In the genomic region with DNA sequence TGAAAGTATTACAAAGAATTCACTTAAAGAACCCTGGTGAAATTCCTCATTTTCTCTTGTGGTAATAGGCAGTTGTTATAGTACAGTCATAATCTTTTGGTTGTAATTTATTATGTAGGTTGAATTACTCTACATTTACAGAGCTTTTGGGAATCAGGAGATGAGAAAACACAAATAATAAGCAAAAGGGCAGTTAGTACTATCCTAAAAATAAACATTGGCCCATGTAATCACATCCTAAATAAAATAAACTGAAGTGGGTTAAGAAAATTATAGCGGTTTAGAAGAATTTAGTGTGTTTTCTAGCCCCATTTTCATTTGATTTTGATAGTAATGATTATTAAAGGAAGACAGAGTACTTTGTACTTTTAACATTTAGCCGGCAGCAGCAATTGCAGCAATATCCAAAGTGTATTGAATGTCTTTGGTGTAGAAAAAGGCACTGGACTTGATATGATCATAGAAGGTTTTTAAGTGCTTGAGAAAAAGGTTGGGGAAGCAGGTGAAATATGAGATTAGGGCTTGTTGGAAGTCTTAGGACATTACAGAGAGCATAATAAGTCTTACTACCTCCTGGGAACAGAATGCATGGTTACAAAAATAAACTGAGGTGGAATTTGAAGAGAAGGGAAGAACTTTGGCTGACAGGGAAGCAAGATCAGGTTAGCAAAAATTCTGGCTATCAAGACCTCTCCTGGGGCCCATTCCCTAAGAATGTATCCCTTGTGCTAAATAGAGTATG, we compare ENCODE assay signal across 20 cellular contexts.
A peak's percentile ranks its signal among the peaks of the same experiment; 100 is the strongest.
DNase-seq lines count a peak whose midpoint lies in the region; ATAC-seq and TF ChIP-seq lines count a peak whose summit lies in the region.
"Had no signal": no experiment of that assay in that cellular context is flagged by ENCODE, and none has a peak within 500 bp of the region (broad histone marks: within the 10 kb centered on the region; RNA-seq: fewer than 3 reads in every experiment).

No MANE protein-coding gene starts in this region.

- H3K27me3 ChIP-seq in CD4-positive, CD25-positive, alpha-beta regulatory T cell (ENCODE audit: control insufficient read depth, insufficient read depth, low read length) = no peaks in the 10 kb centered on the region
- no peaks in the 10 kb centered on the region for H3K27me3 ChIP-seq in IMR-90 (ENCODE audit: control insufficient read depth, insufficient read depth, low read length)
- H3K27me3 ChIP-seq: transverse colon had no signal

- intact Hi-C loops in IMR-90 (cut with micrococcal nuclease) = no loop called here

- H4K8ac ChIP-seq in IMR-90 (ENCODE audit: low read depth in 2 of 2, low read length in 2 of 2) = no peak overlapping the region

- H3K4me1 ChIP-seq in CD4-positive, CD25-positive, alpha-beta regulatory T cell (ENCODE audit: control insufficient read depth, insufficient read depth, low read length, poor library complexity, severe bottlenecking) = peaks cover 35% of the 10 kb centered on the region
- peaks cover 11% of the 10 kb centered on the region; the same call in 1 of the 2 replicates for H3K4me1 ChIP-seq in IMR-90 (ENCODE audit: control insufficient read depth, insufficient read depth, low read length)

- H3K4ac ChIP-seq in IMR-90 (ENCODE audit: low read depth, low read length) = no peak overlapping the region

- peaks cover 22 to 50% (median 41%) of the 10 kb centered on the region in 4 donors for H3K4me1 Mint-ChIP-seq in CD4-positive, CD25-positive, alpha-beta regulatory T cell
- peaks cover 14 to 29% of the 10 kb centered on the region in 2 donors for H3K4me1 Mint-ChIP-seq in stimulated activated naive B cell treated with anti-CD40 and anti-IgM and Interleukin-4, amounts not matched to agents 10 μg/mL and 1 μg/mL and 100 μg/mL, for 72 hours

- peak overlapping the region; percentile 37 for H3K27ac ChIP-seq in CD4-positive, CD25-positive, alpha-beta regulatory T cell (ENCODE audit: insufficient read depth, low read length, poor library complexity, severe bottlenecking)
- no peak overlapping the region for H3K27ac ChIP-seq in IMR-90 (ENCODE audit: insufficient read depth, low read length)
- H3K27ac ChIP-seq in coronary artery = peak overlapping the region in 1 of 2 donors; percentile 1

- peaks cover 0 to under 1% (median 0%) of the 10 kb centered on the region in 7 donors for H3K9me3 Mint-ChIP-seq in CD4-positive, CD25-positive, alpha-beta regulatory T cell
- peaks cover 0 to 2% of the 10 kb centered on the region in 2 donors for H3K9me3 Mint-ChIP-seq in stimulated activated naive B cell treated with anti-CD40 and anti-IgM and Interleukin-4, amounts not matched to agents 10 μg/mL and 1 μg/mL and 100 μg/mL, for 72 hours
- H3K9me3 Mint-ChIP-seq: activated T-helper 2 cell treated with anti-CD3 and anti-CD28 coated beads, Interferon-gamma antibody, Interleukin-2, Interleukin-4, amounts not matched to agents 10 μg/mL and 5 μg/mL and 100 μg/mL, durations not matched to agents 14 hours and 24 hours and 36 hours; stimulated activated effector memory CD8-positive, alpha-beta T cell treated with anti-CD3 and anti-CD28 coated beads, Interleukin-12 subunit alpha, Interleukin-12 subunit beta, amount 100 ng/mL, for 72 hours had no signal

- no TSS peak for BruUV-seq in IMR-90 (replicated peaks; lab: Mats Ljungman, UMichigan)

- dilution Hi-C loops in IMR-90 (cut with HindIII; ENCODE audit: low sequenced_read_pairs, unreplicated experiment) = no loop called here

- peaks cover 20 to 57% of the 10 kb centered on the region in 2 experiments for H3K79me1 ChIP-seq in IMR-90 (ENCODE audit: low read depth in 1 of 2, low read length in 2 of 2)

- no peak overlapping the region for H2AK9ac ChIP-seq in IMR-90 (replicated peaks; ENCODE audit: low read depth, low read length, poor library complexity)

- in situ Hi-C loops in IMR-90 (cut with MboI; ENCODE audit: low sequenced_read_pairs) = no loop called here

- no peak for ATAC-seq in CD4-positive, CD25-positive, alpha-beta regulatory T cell (ENCODE audit: low read depth in 2 of 2)
- ATAC-seq in IMR-90 (ENCODE audit: low read depth) (peak; percentile 28), GM21447 (IDR thresholded peaks at IDR 0.05; ENCODE audit: unreplicated experiment) (no peak)
- no peak for ATAC-seq in stimulated activated naive B cell treated with anti-CD40 and anti-IgM and Interleukin-4, amounts not matched to agents 10 μg/mL and 1 μg/mL and 100 μg/mL, for 72 hours (replicated peaks)
- ATAC-seq: stimulated activated effector memory CD8-positive, alpha-beta T cell treated with anti-CD3 and anti-CD28 coated beads, Interleukin-12 subunit alpha, Interleukin-12 subunit beta, amount 100 ng/mL, for 72 hours; T-helper 17 cell had no signal

- TF ChIP-seq CTCF in IMR-90 (conservative IDR thresholded peaks at IDR 0.05; ENCODE audit: low read depth, low read length) (no peak), coronary artery (IDR thresholded peaks at IDR 0.05) (no peak)

- peak overlapping the region; percentile 22; the same call in 1 of the 2 replicates for H3K4me2 ChIP-seq in IMR-90 (ENCODE audit: low read depth, low read length)

- H3K18ac ChIP-seq in IMR-90 (ENCODE audit: low read depth, low read length) = 0 out of 2 replicates have a peak overlapping the region, but pooled peaks have one; percentile 23

- H3K9me3 ChIP-seq in CD4-positive, CD25-positive, alpha-beta regulatory T cell (ENCODE audit: control insufficient read depth in 2 of 2, low read length in 2 of 2) = no peaks in the 10 kb centered on the region
- no peaks in the 10 kb centered on the region for H3K9me3 ChIP-seq in IMR-90 (ENCODE audit: control insufficient read depth, insufficient read depth, low read length)
- H3K9me3 ChIP-seq: HAP-1, transverse colon had no signal

- no peak overlapping the region for H3K4me3 Mint-ChIP-seq in CD4-positive, CD25-positive, alpha-beta regulatory T cell
- no peak overlapping the region for H3K4me3 Mint-ChIP-seq in stimulated activated naive B cell treated with anti-CD40 and anti-IgM and Interleukin-4, amounts not matched to agents 10 μg/mL and 1 μg/mL and 100 μg/mL, for 72 hours
- H3K4me3 Mint-ChIP-seq: stimulated activated effector memory CD8-positive, alpha-beta T cell treated with anti-CD3 and anti-CD28 coated beads, Interleukin-12 subunit alpha, Interleukin-12 subunit beta, amount 100 ng/mL, for 72 hours; T-helper 17 cell had no signal

- H3K56ac ChIP-seq in IMR-90 (ENCODE audit: extremely low read depth, insufficient read depth, low read length) = no peak overlapping the region

- H4K5ac ChIP-seq in IMR-90 (ENCODE audit: low read depth, low read length) = no peak overlapping the region

- no peak overlapping the region for H2BK20ac ChIP-seq in IMR-90 (ENCODE audit: low read depth, low read length)

- peak overlapping the region in 1 of 3 donors; percentile 63 for H3K27ac Mint-ChIP-seq in CD4-positive, CD25-positive, alpha-beta regulatory T cell
- no peak overlapping the region for H3K27ac Mint-ChIP-seq in stimulated activated naive B cell treated with anti-CD40 and anti-IgM and Interleukin-4, amounts not matched to agents 10 μg/mL and 1 μg/mL and 100 μg/mL, for 72 hours
- H3K27ac Mint-ChIP-seq: activated T-helper 2 cell treated with anti-CD3 and anti-CD28 coated beads, Interferon-gamma antibody, Interleukin-2, Interleukin-4, amounts not matched to agents 10 μg/mL and 5 μg/mL and 100 μg/mL, durations not matched to agents 14 hours and 24 hours and 36 hours; stimulated activated effector memory CD8-positive, alpha-beta T cell treated with anti-CD3 and anti-CD28 coated beads, Interleukin-12 subunit alpha, Interleukin-12 subunit beta, amount 100 ng/mL, for 72 hours; T-helper 17 cell had no signal

- no peak overlapping the region for H2AFZ ChIP-seq in IMR-90 (replicated peaks; ENCODE audit: low read length, poor library complexity)

- H2BK15ac ChIP-seq in IMR-90 (ENCODE audit: low read depth, low read length) = no peak overlapping the region

- H4K20me1 ChIP-seq in IMR-90 (ENCODE audit: insufficient read depth, low read length) = peaks cover 32% of the 10 kb centered on the region; the same call in 1 of the 2 replicates

- POLR2A ChIA-PET in IMR-90 (lab: Charles Lee; ENCODE audit: unreplicated experiment) = interaction anchor here (0.7 kb wide), 1 partner anchor 79 kb away, joined by 3 read pairs; no protein-coding TSS in a partner anchor

- no peak for TF ChIP-seq RAD21 in IMR-90 (IDR thresholded peaks at IDR 0.05; ENCODE audit: low read length)

- H2BK120ac ChIP-seq in IMR-90 (ENCODE audit: low read depth, low read length) = no peak overlapping the region

- 100% methylated on average over 1 of the region's 2 CpGs; no CpG with 5 or more reads in 1 of the 2 experiments for WGBS in IMR-90 (ENCODE audit: extremely low coverage in 2 of 2, insufficient read length in 1 of 2), 2 experiments

- no peak overlapping the region; the same call in 1 of the 2 replicates for H3K14ac ChIP-seq in IMR-90 (replicated peaks; ENCODE audit: low read depth, low read length)

- peaks cover 11% of the 10 kb centered on the region for H3K9me1 ChIP-seq in IMR-90 (ENCODE audit: insufficient read depth, low read length)

- DNase-seq in CD4-positive, CD25-positive, alpha-beta regulatory T cell = no peak
- peak; percentile 45 for DNase-seq in IMR-90
- DNase-seq in coronary artery (ENCODE audit: low spot score) = no peak
- peak; percentile 20 for DNase-seq in myocyte (ENCODE audit: low read depth)
- DNase-seq in DMS79 treated with DMSO at 0.1 percent for 48 hours (lab: John Stamatoyannopoulos, UW) = no peak
- DNase-seq in NOMO-1 (lab: John Stamatoyannopoulos, UW; ENCODE audit: unreplicated experiment in 2 of 2) = no peak
- DNase-seq in stimulated activated naive B cell treated with anti-CD40 and anti-IgM and Interleukin-4, amounts not matched to agents 10 μg/mL and 1 μg/mL and 100 μg/mL, for 72 hours = no peak
- DNase-seq: activated CD4-positive, CD25-positive, alpha-beta regulatory T cell; amniotic stem cell; MV-4-11; NCI-H2081 treated with DMSO at 0.1 percent for 48 hours; NCI-H774; nucleus accumbens; small intestine; T-helper 17 cell; transverse colon had no signal

- CTCF ChIA-PET in IMR-90 (lab: Yijun Ruan, JAX) = no interaction called here

- peaks cover 26% of the 10 kb centered on the region for H3K36me3 ChIP-seq in CD4-positive, CD25-positive, alpha-beta regulatory T cell (ENCODE audit: control insufficient read depth, insufficient read depth, low read length)
- H3K36me3 ChIP-seq in IMR-90 (ENCODE audit: control insufficient read depth, insufficient read depth, low read length) = peaks cover 2% of the 10 kb centered on the region; the same call in 1 of the 2 replicates
- H3K36me3 ChIP-seq: HAP-1, transverse colon had no signal

- no peak overlapping the region for H2AK5ac ChIP-seq in IMR-90 (ENCODE audit: low read depth, low read length)

- no peak overlapping the region for H3K23ac ChIP-seq in IMR-90 (ENCODE audit: low read depth, low read length)

- H3K9ac ChIP-seq in IMR-90 (ENCODE audit: low read depth, low read length) = no peak overlapping the region

- peaks cover 25% of the 10 kb centered on the region for H3K36me3 Mint-ChIP-seq in CD4-positive, CD25-positive, alpha-beta regulatory T cell
- peaks cover 21 to 27% of the 10 kb centered on the region in 2 donors for H3K36me3 Mint-ChIP-seq in stimulated activated naive B cell treated with anti-CD40 and anti-IgM and Interleukin-4, amounts not matched to agents 10 μg/mL and 1 μg/mL and 100 μg/mL, for 72 hours

- H2BK5ac ChIP-seq in IMR-90 (ENCODE audit: low read depth, low read length, poor library complexity, severe bottlenecking) = no peak overlapping the region

- no peak overlapping the region for H4K91ac ChIP-seq in IMR-90 (ENCODE audit: insufficient read depth, low read depth, low read length)

- no peak for TF ChIP-seq POLR2A in IMR-90 (IDR thresholded peaks at IDR 0.05; ENCODE audit: low read depth, low read length)

- peak overlapping the region; percentile 22 for H3K4me3 ChIP-seq in CD4-positive, CD25-positive, alpha-beta regulatory T cell (ENCODE audit: low read depth, low read length)
- H3K4me3 ChIP-seq in IMR-90 (ENCODE audit: insufficient read depth, low read depth, low read length) = no peak overlapping the region
- peak overlapping the region; percentile 14 for H3K4me3 ChIP-seq in coronary artery
- H3K4me3 ChIP-seq: HAP-1, transverse colon had no signal

- no peaks in the 10 kb centered on the region for H3K27me3 Mint-ChIP-seq in CD4-positive, CD25-positive, alpha-beta regulatory T cell
- no peaks in the 10 kb centered on the region for H3K27me3 Mint-ChIP-seq in stimulated activated naive B cell treated with anti-CD40 and anti-IgM and Interleukin-4, amounts not matched to agents 10 μg/mL and 1 μg/mL and 100 μg/mL, for 72 hours
- H3K27me3 Mint-ChIP-seq: T-helper 17 cell had no signal

Comparison
In these comparisons a context has a peak if more than half of its experiments do, and no peak if none do; other contexts are left out.
1. DNase-seq: peak in IMR-90 (single experiment) and myocyte (single experiment); none in CD4-positive, CD25-positive, alpha-beta regulatory T cell (0 of 3), coronary artery (single experiment), DMS79 treated with DMSO at 0.1 percent for 48 hours (single experiment), NOMO-1 (0 of 2) and stimulated activated naive B cell treated with anti-CD40 and anti-IgM and Interleukin-4, amounts not matched to agents 10 μg/mL and 1 μg/mL and 100 μg/mL, for 72 hours (single experiment).